ENCODE assay signal across 2 cellular contexts in genomic region chr7:114405427-114405826, GRCh38.
A peak's percentile ranks its signal among the peaks of the same experiment; 100 is the strongest.
TF ChIP-seq lines count a peak whose summit lies in the region.

No MANE protein-coding gene starts in this region.

TF ChIP-seq in SK-N-SH treated with all-trans-retinoic acid at 6 μM for 48 hours, 23 proteins besides CTCF, POLR2A, EP300 and RAD21 (continued from another document):
- no peak for TF ChIP-seq ZNF70 (CRISPR knock-in tag; IDR thresholded peaks at IDR 0.05)
- no peak for TF ChIP-seq CREB5 (CRISPR knock-in tag; IDR thresholded peaks at IDR 0.05; ENCODE audit: low read depth)
- TF ChIP-seq OSR1 (CRISPR knock-in tag; IDR thresholded peaks at IDR 0.05), result no peak
- no peak for TF ChIP-seq CSDC2 (CRISPR knock-in tag; IDR thresholded peaks at IDR 0.05)
- TF ChIP-seq TSHZ2 (CRISPR knock-in tag; IDR thresholded peaks at IDR 0.05), result no peak
- TF ChIP-seq BACH2 (CRISPR knock-in tag; IDR thresholded peaks at IDR 0.05; ENCODE audit: borderline replicate concordance), result no peak
- TF ChIP-seq ZC3H10 (CRISPR knock-in tag; IDR thresholded peaks at IDR 0.05), result no peak
- no peak for TF ChIP-seq ARNTL (CRISPR knock-in tag; IDR thresholded peaks at IDR 0.05; ENCODE audit: borderline replicate concordance, low read depth)
- no peak for TF ChIP-seq ZFP30 (CRISPR knock-in tag; IDR thresholded peaks at IDR 0.05)
- no peak for TF ChIP-seq SNAI2 (CRISPR knock-in tag; IDR thresholded peaks at IDR 0.05)
- no peak for TF ChIP-seq PPARA (CRISPR knock-in tag; IDR thresholded peaks at IDR 0.05; ENCODE audit: borderline replicate concordance)
- TF ChIP-seq POU6F1 (CRISPR knock-in tag; IDR thresholded peaks at IDR 0.05; ENCODE audit: borderline replicate concordance, low read depth), result no peak
- no peak for TF ChIP-seq ISL1 (CRISPR knock-in tag; IDR thresholded peaks at IDR 0.05)
- no peak for TF ChIP-seq RARB (CRISPR knock-in tag; IDR thresholded peaks at IDR 0.05)
- TF ChIP-seq CSRNP3 (CRISPR knock-in tag; IDR thresholded peaks at IDR 0.05), result no peak
- no peak for TF ChIP-seq PATZ1 (CRISPR knock-in tag; IDR thresholded peaks at IDR 0.05; ENCODE audit: borderline replicate concordance)
- no peak for TF ChIP-seq TOX (CRISPR knock-in tag; IDR thresholded peaks at IDR 0.05; ENCODE audit: borderline replicate concordance)
- no peak for TF ChIP-seq GLIS3 (CRISPR knock-in tag; IDR thresholded peaks at IDR 0.05)
- TF ChIP-seq ZNF8 (CRISPR knock-in tag; IDR thresholded peaks at IDR 0.05), result no peak

TF ChIP-seq in HepG2, 621 proteins besides CTCF, POLR2A, EP300 and RAD21 (continued from another document and continues in another):
- no peak for TF ChIP-seq THAP11 (CRISPR knock-in tag; IDR thresholded peaks at IDR 0.05)
- TF ChIP-seq YEATS2 (CRISPR knock-in tag; IDR thresholded peaks at IDR 0.05; ENCODE audit: borderline replicate concordance), result no peak
- TF ChIP-seq CEBPG (CRISPR knock-in tag; IDR thresholded peaks at IDR 0.05), result peak; percentile 74
- TF ChIP-seq GLMP (CRISPR knock-in tag; IDR thresholded peaks at IDR 0.05; ENCODE audit: borderline replicate concordance), result no peak
- TF ChIP-seq STAG1 (CRISPR knock-in tag; IDR thresholded peaks at IDR 0.05), result peak; percentile 46
- TF ChIP-seq FOXO1 (CRISPR knock-in tag; IDR thresholded peaks at IDR 0.05), result no peak
- TF ChIP-seq GATA4 (IDR thresholded peaks at IDR 0.05; ENCODE audit: borderline replicate concordance, low read depth), result no peak
- no peak for TF ChIP-seq HMGXB3 (CRISPR knock-in tag; IDR thresholded peaks at IDR 0.05; ENCODE audit: borderline replicate concordance)
- TF ChIP-seq ZBTB43 (CRISPR knock-in tag; conservative IDR thresholded peaks at IDR 0.05), result no peak
- no peak for TF ChIP-seq THAP9 (CRISPR knock-in tag; IDR thresholded peaks at IDR 0.05; ENCODE audit: borderline replicate concordance)
- no peak for TF ChIP-seq ZNF543 (CRISPR knock-in tag; IDR thresholded peaks at IDR 0.05)
- TF ChIP-seq ATF2 (CRISPR knock-in tag; IDR thresholded peaks at IDR 0.05), result no peak
- no peak for TF ChIP-seq TFAP4 (IDR thresholded peaks at IDR 0.05; ENCODE audit: borderline replicate concordance, low read depth)
- TF ChIP-seq GATAD2A (CRISPR knock-in tag; IDR thresholded peaks at IDR 0.05), result no peak
- TF ChIP-seq HNF4G (IDR thresholded peaks at IDR 0.05; ENCODE audit: borderline replicate concordance, low read depth, low read length), result no peak
- no peak for TF ChIP-seq HNF4G (CRISPR knock-in tag; IDR thresholded peaks at IDR 0.05; ENCODE audit: borderline replicate concordance, low read depth)
- TF ChIP-seq CREM (IDR thresholded peaks at IDR 0.05), result no peak
- no peak for TF ChIP-seq CREM (CRISPR knock-in tag; IDR thresholded peaks at IDR 0.05)
- TF ChIP-seq AHDC1 (CRISPR knock-in tag; IDR thresholded peaks at IDR 0.05; ENCODE audit: borderline replicate concordance), result no peak
- no peak for TF ChIP-seq ZNF724P (CRISPR knock-in tag; IDR thresholded peaks at IDR 0.05; ENCODE audit: borderline replicate concordance)
- TF ChIP-seq SOX13 (IDR thresholded peaks at IDR 0.05), result no peak
- no peak for TF ChIP-seq SOX13 (CRISPR knock-in tag; conservative IDR thresholded peaks at IDR 0.05 in 1 of 2, IDR thresholded peaks at IDR 0.05 in 1 of 2)
- TF ChIP-seq MAFK (conservative IDR thresholded peaks at IDR 0.05 in 1 of 2, IDR thresholded peaks at IDR 0.05 in 1 of 2; ENCODE audit: low read length in 2 of 2), result no peak
- TF ChIP-seq LCORL (IDR thresholded peaks at IDR 0.05), result peak; percentile 22; the same call in 1 of the 2 replicates
- TF ChIP-seq LCORL (CRISPR knock-in tag; IDR thresholded peaks at IDR 0.05), result no peak
- peak; percentile 84 for TF ChIP-seq CEBPB (IDR thresholded peaks at IDR 0.05; ENCODE audit: borderline replicate concordance, low read depth, low read length)
- no peak for TF ChIP-seq ZNF382 (CRISPR knock-in tag; IDR thresholded peaks at IDR 0.05; ENCODE audit: borderline replicate concordance)
- TF ChIP-seq ZSCAN31 (CRISPR knock-in tag; IDR thresholded peaks at IDR 0.05; ENCODE audit: low read depth), result no peak
- no peak for TF ChIP-seq TGIF2 (CRISPR knock-in tag; IDR thresholded peaks at IDR 0.05)
- TF ChIP-seq KDM5B (CRISPR knock-in tag; IDR thresholded peaks at IDR 0.05; ENCODE audit: borderline replicate concordance), result no peak
- peak; percentile 55 for TF ChIP-seq SMC3 (IDR thresholded peaks at IDR 0.05; ENCODE audit: low read length)
- TF ChIP-seq ZSCAN5A (CRISPR knock-in tag; IDR thresholded peaks at IDR 0.05; ENCODE audit: borderline replicate concordance), result no peak
- no peak for TF ChIP-seq ZNF558 (CRISPR knock-in tag; IDR thresholded peaks at IDR 0.05; ENCODE audit: borderline replicate concordance)
- TF ChIP-seq RORA (CRISPR knock-in tag; IDR thresholded peaks at IDR 0.05), result no peak
- TF ChIP-seq ZNF335 (CRISPR knock-in tag; IDR thresholded peaks at IDR 0.05), result no peak
- TF ChIP-seq CHD2 (IDR thresholded peaks at IDR 0.05; ENCODE audit: low read depth, low read length), result no peak
- TF ChIP-seq ZNF264 (CRISPR knock-in tag; IDR thresholded peaks at IDR 0.05), result no peak
